ENCODE assay signal across 26 cellular contexts in genomic region chr18:6645246-6645645, GRCh38.
"Had no signal": no experiment of that assay in that cellular context is flagged by ENCODE, and none has a peak within 500 bp of the region (broad histone marks: within the 10 kb centered on the region; RNA-seq: fewer than 3 reads in every experiment).

No MANE protein-coding gene starts in this region.

- FAIRE-seq: endothelial cell of umbilical vein had no signal

- H3K4me3 ChIP-seq: ascending aorta, coronary artery, gastroesophageal sphincter, heart left ventricle, left lung, lower lobe of right lung, mucosa of descending colon, spleen, tibial nerve, uterus had no signal

- H3K9me3 ChIP-seq: ascending aorta, gastroesophageal sphincter, left lung, lower lobe of right lung, mucosa of descending colon, tibial nerve, uterus had no signal

- H3K4me1 ChIP-seq: ascending aorta, heart left ventricle, left lung, lower lobe of right lung, spleen, uterus had no signal

- ATAC-seq: effector memory CD8-positive, alpha-beta T cell; gastroesophageal sphincter; heart left ventricle; left lung; lower lobe of right lung; mucosa of descending colon; natural killer cell treated with Interleukin-12 subunit alpha and Interleukin-12 subunit beta and Interleukin-15 and Interleukin-18, amount 100 ng/mL, for 72 hours; right cardiac atrium had no signal

- H3K27ac ChIP-seq: ascending aorta, coronary artery, gastroesophageal sphincter, heart left ventricle, left lung, lower lobe of right lung, spleen, tibial nerve, uterus, VCaP had no signal

- H3K36me3 ChIP-seq: ascending aorta, gastroesophageal sphincter, heart left ventricle, left lung, lower lobe of right lung, spleen, tibial nerve, uterus had no signal

- H3K27me3 ChIP-seq: ascending aorta, gastroesophageal sphincter, heart left ventricle, left lung, spleen, tibial nerve, uterus had no signal

- DNase-seq: activated CD4-positive, alpha-beta T cell treated with anti-CD3 and anti-CD28 coated beads for 4 hours; activated CD4-positive, alpha-beta T cell treated with anti-CD3 and anti-CD28 coated beads, Interleukin-2, amount 50 U/mL, for 4 hours; activated effector memory CD4-positive, alpha-beta T cell treated with Interleukin-2 at 50 U/mL for 16 hours; activated naive CD4-positive, alpha-beta T cell treated with Interleukin-2 at 50 U/mL for 16 hours; activated naive CD8-positive, alpha-beta T cell treated with anti-CD3 and anti-CD28 coated beads, Interleukin-2, amount 10 ng/mL, durations not matched to agents 7 days and 5 days; effector memory CD8-positive, alpha-beta T cell; heart left ventricle; kidney glomerular epithelial cell; left lung; lower lobe of right lung; mesenchymal stem cell; mucosa of descending colon; posterior cingulate gyrus; right cardiac atrium; spleen; stimulated activated CD4-positive, alpha-beta T cell treated with anti-CD3 and anti-CD28 coated beads, Interleukin-2, amount 100 ng/mL, for 48 hours; stimulated activated naive CD4-positive, alpha-beta T cell treated with Interleukin-2 at 50 U/mL for 16 hours; T-helper 1 cell; uterus had no signal
